In genomic region chr4:99061048-99061447, GRCh38 we compare ENCODE assay signal across 2 cellular contexts.
TF ChIP-seq lines count a peak whose summit lies in the region.

No MANE protein-coding gene starts in this region.

TF ChIP-seq in A549, 52 proteins besides CTCF, POLR2A, EP300 and RAD21 (continued from another document):
- TF ChIP-seq REST (IDR thresholded peaks at IDR 0.05) (no peak), FOSB (CRISPR knock-in tag; IDR thresholded peaks at IDR 0.05) (no peak), ESRRA (IDR thresholded peaks at IDR 0.05; ENCODE audit: borderline replicate concordance, low read length) (no peak), TP53 (CRISPR knock-in tag; IDR thresholded peaks at IDR 0.05) (no peak), CHD2 (IDR thresholded peaks at IDR 0.05; ENCODE audit: low read length, partially characterized antibody) (no peak), FOXS1 (CRISPR knock-in tag; IDR thresholded peaks at IDR 0.05) (no peak), MYC (IDR thresholded peaks at IDR 0.05; ENCODE audit: borderline replicate concordance, low read length) (no peak), MAZ (IDR thresholded peaks at IDR 0.05; ENCODE audit: borderline replicate concordance, low read depth, low read length) (no peak), FOSL2 (IDR thresholded peaks at IDR 0.05) (no peak), FOSL2 (CRISPR knock-in tag; IDR thresholded peaks at IDR 0.05) (no peak), KDM1A (IDR thresholded peaks at IDR 0.05; ENCODE audit: low read depth) (no peak), RFX5 (IDR thresholded peaks at IDR 0.05) (no peak), ATOH8 (CRISPR knock-in tag; IDR thresholded peaks at IDR 0.05; ENCODE audit: low read depth) (no peak), NR3C1 (IDR thresholded peaks at IDR 0.05) (no peak), RNF2 (IDR thresholded peaks at IDR 0.05; ENCODE audit: borderline replicate concordance, low read depth) (no peak), HES2 (IDR thresholded peaks at IDR 0.05) (no peak), TFCP2L1 (CRISPR knock-in tag; IDR thresholded peaks at IDR 0.05) (no peak), EHMT2 (IDR thresholded peaks at IDR 0.05; ENCODE audit: low read depth) (no peak)
- TF ChIP-seq, protein P1, sequence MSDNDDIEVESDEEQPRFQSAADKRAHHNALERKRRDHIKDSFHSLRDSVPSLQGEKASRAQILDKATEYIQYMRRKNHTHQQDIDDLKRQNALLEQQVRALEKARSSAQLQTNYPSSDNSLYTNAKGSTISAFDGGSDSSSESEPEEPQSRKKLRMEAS (IDR thresholded peaks at IDR 0.05): no peak

TF ChIP-seq in GM23338, 12 proteins besides CTCF, POLR2A, EP300 and RAD21 (continued from another document):
- TF ChIP-seq, protein P2, sequence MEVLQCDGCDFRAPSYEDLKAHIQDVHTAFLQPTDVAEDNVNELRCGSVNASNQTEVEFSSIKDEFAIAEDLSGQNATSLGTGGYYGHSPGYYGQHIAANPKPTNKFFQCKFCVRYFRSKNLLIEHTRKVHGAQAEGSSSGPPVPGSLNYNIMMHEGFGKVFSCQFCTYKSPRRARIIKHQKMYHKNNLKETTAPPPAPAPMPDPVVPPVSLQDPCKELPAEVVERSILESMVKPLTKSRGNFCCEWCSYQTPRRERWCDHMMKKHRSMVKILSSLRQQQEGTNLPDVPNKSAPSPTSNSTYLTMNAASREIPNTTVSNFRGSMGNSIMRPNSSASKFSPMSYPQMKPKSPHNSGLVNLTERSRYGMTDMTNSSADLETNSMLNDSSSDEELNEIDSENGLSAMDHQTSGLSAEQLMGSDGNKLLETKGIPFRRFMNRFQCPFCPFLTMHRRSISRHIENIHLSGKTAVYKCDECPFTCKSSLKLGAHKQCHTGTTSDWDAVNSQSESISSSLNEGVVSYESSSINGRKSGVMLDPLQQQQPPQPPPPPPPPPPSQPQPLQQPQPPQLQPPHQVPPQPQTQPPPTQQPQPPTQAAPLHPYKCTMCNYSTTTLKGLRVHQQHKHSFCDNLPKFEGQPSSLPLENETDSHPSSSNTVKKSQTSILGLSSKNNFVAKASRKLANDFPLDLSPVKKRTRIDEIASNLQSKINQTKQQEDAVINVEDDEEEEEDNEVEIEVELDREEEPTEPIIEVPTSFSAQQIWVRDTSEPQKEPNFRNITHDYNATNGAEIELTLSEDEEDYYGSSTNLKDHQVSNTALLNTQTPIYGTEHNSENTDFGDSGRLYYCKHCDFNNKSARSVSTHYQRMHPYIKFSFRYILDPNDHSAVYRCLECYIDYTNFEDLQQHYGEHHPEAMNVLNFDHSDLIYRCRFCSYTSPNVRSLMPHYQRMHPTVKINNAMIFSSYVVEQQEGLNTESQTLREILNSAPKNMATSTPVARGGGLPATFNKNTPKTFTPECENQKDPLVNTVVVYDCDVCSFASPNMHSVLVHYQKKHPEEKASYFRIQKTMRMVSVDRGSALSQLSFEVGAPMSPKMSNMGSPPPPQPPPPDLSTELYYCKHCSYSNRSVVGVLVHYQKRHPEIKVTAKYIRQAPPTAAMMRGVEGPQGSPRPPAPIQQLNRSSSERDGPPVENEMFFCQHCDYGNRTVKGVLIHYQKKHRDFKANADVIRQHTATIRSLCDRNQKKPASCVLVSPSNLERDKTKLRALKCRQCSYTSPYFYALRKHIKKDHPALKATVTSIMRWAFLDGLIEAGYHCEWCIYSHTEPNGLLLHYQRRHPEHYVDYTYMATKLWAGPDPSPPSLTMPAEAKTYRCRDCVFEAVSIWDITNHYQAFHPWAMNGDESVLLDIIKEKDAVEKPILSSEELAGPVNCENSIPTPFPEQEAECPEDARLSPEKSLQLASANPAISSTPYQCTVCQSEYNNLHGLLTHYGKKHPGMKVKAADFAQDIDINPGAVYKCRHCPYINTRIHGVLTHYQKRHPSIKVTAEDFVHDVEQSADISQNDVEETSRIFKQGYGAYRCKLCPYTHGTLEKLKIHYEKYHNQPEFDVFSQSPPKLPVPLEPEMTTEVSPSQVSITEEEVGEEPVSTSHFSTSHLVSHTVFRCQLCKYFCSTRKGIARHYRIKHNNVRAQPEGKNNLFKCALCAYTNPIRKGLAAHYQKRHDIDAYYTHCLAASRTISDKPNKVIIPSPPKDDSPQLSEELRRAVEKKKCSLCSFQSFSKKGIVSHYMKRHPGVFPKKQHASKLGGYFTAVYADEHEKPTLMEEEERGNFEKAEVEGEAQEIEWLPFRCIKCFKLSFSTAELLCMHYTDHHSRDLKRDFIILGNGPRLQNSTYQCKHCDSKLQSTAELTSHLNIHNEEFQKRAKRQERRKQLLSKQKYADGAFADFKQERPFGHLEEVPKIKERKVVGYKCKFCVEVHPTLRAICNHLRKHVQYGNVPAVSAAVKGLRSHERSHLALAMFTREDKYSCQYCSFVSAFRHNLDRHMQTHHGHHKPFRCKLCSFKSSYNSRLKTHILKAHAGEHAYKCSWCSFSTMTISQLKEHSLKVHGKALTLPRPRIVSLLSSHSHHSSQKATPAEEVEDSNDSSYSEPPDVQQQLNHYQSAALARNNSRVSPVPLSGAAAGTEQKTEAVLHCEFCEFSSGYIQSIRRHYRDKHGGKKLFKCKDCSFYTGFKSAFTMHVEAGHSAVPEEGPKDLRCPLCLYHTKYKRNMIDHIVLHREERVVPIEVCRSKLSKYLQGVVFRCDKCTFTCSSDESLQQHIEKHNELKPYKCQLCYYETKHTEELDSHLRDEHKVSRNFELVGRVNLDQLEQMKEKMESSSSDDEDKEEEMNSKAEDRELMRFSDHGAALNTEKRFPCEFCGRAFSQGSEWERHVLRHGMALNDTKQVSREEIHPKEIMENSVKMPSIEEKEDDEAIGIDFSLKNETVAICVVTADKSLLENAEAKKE (CRISPR knock-in tag; IDR thresholded peaks at IDR 0.05): no peak
- TF ChIP-seq POLR2AphosphoS5 (IDR thresholded peaks at IDR 0.05; ENCODE audit: low read depth) (no peak), JUNB (IDR thresholded peaks at IDR 0.05; ENCODE audit: unreplicated experiment) (no peak), EZH2phosphoT487 (IDR thresholded peaks at IDR 0.05; ENCODE audit: unreplicated experiment) (no peak), REST (IDR thresholded peaks at IDR 0.05; ENCODE audit: unreplicated experiment) (no peak), ZNF114 (CRISPR knock-in tag; IDR thresholded peaks at IDR 0.05) (no peak), ZNF331 (CRISPR knock-in tag; IDR thresholded peaks at IDR 0.05; ENCODE audit: low read depth) (no peak)
TF ChIP-seq in GM23338: peak in this region for 0.
